Comparison of ENCODE assay signal across 9 cellular contexts in genomic region chr19:40348961-40349507, GRCh38. TPM values are rescaled to one million over a fixed set of nuclear protein-coding genes. Genes with fewer than 3 reads are reported as not detected.
DNase-seq lines count a peak whose midpoint lies in the region; ATAC-seq and TF ChIP-seq lines count a peak whose summit lies in the region.
"Had no signal": no experiment of that assay in that cellular context is flagged by ENCODE, and none has a peak within 500 bp of the region (broad histone marks: within the 10 kb centered on the region; RNA-seq: fewer than 3 reads in every experiment).

No MANE protein-coding gene starts in this region.

- H2BK5ac ChIP-seq in trophoblast cell (ENCODE audit: low read depth, low read length, poor library complexity): no peak overlapping the region

- peak overlapping the region; percentile 50 for H3K4ac ChIP-seq in trophoblast cell (ENCODE audit: low read depth, low read length)

- H2BK12ac ChIP-seq in trophoblast cell (ENCODE audit: low read length): no peak overlapping the region

- H3K4me1 ChIP-seq in trophoblast cell (ENCODE audit: control insufficient read depth in 1 of 2, insufficient read depth in 2 of 2, low read length in 2 of 2): peaks cover 7 to 8% of the 10 kb centered on the region in 2 experiments

- H4K8ac ChIP-seq in trophoblast cell (ENCODE audit: low read depth, low read length): peak overlapping the region; percentile 49

- H3K27ac ChIP-seq in VCaP (peak overlapping the region; percentile 66), trophoblast cell (ENCODE audit: low read depth, low read length) (peak overlapping the region; percentile 30)

- peak overlapping the region; percentile 64 for H3K4me2 ChIP-seq in trophoblast cell (ENCODE audit: low read length)

- peak overlapping the region; percentile 36 for H4K91ac ChIP-seq in trophoblast cell (ENCODE audit: low read depth, low read length)

- H3K9me3 ChIP-seq in MG63 (no peaks in the 10 kb centered on the region), trophoblast cell (ENCODE audit: insufficient read depth, low read depth, low read length) (peaks cover 2% of the 10 kb centered on the region)

- H3K79me1 ChIP-seq in trophoblast cell (ENCODE audit: low read length): peaks cover 9% of the 10 kb centered on the region

- peak overlapping the region; percentile 47 for H3K14ac ChIP-seq in trophoblast cell (ENCODE audit: low read length)

- peak overlapping the region; percentile 40 for H2AK5ac ChIP-seq in trophoblast cell (ENCODE audit: low read length)

- ATAC-seq in GM21825 (IDR thresholded peaks at IDR 0.05; ENCODE audit: unreplicated experiment) (no peak), GM19351 (IDR thresholded peaks at IDR 0.05; ENCODE audit: unreplicated experiment) (no peak)

- peak overlapping the region; percentile 26 for H2AFZ ChIP-seq in trophoblast cell (ENCODE audit: insufficient read depth, low read length, poor library complexity)

- H3K79me2 ChIP-seq in trophoblast cell (ENCODE audit: control insufficient read depth, insufficient read depth, low read length, poor library complexity): peaks cover 9% of the 10 kb centered on the region

- H3K27me3 ChIP-seq in MG63 (no peaks in the 10 kb centered on the region), trophoblast cell (ENCODE audit: insufficient read depth, low read length) (no peaks in the 10 kb centered on the region)

- peak overlapping the region; percentile 81 for H3K9ac ChIP-seq in trophoblast cell (ENCODE audit: low read length)

- H3K36me3 ChIP-seq in MG63 (peaks cover 9% of the 10 kb centered on the region), trophoblast cell (ENCODE audit: control insufficient read depth in 1 of 2, insufficient read depth in 2 of 2, low read length in 2 of 2) (peaks cover 0 to 6% of the 10 kb centered on the region in 2 experiments)

- no peak overlapping the region for H2BK120ac ChIP-seq in trophoblast cell (ENCODE audit: insufficient read depth, low read length, poor library complexity)

- peak overlapping the region; percentile 67 for H3K18ac ChIP-seq in trophoblast cell (ENCODE audit: low read length)

- peak overlapping the region; percentile 91 for H3K23ac ChIP-seq in trophoblast cell (ENCODE audit: low read length)

- DNase-seq in NCI-H2171 treated with DMSO at 0.1 percent for 48 hours (lab: John Stamatoyannopoulos, UW) (peak; percentile 53), NCI-H2171 (lab: John Stamatoyannopoulos, UW) (no peak), MG63 (no peak), fibroblast of pulmonary artery (ENCODE audit: low read depth) (peak; percentile 64), trophoblast cell (peak in 1 of 2 donors; percentile 44)

- WGBS in trophoblast cell (ENCODE audit: extremely low coverage, insufficient coverage, insufficient read length): 100% methylated on average over 4 of the region's 17 CpGs

- H3K4me3 ChIP-seq in MG63 (peak overlapping the region; percentile 71), fibroblast of pulmonary artery (replicated peaks; ENCODE audit: low read depth, low read length) (peak overlapping the region; percentile 98), trophoblast cell (ENCODE audit: low read depth, low read length) (peak overlapping the region; percentile 67)

- H4K12ac ChIP-seq in trophoblast cell (ENCODE audit: low read depth, low read length): peak overlapping the region; percentile 78

- TF ChIP-seq CTCF in VCaP (conservative IDR thresholded peaks at IDR 0.05) (no peak), fibroblast of pulmonary artery (IDR thresholded peaks at IDR 0.05; ENCODE audit: low read length, missing control alignments) (no peak)

RNA-seq across cellular contexts. Expression of gene PLD3, which starts 0.5 kb away (rescaled TPM):
- 141 and 144 TPM in 2 replicates for total RNA-seq in MG63 (2014; rRNA removed; shearing (Covaris generic); ENCODE audit: low replicate concordance)
- polyA plus RNA-seq in trophoblast cell (2013): 773 and 872 TPM in 2 replicates

RNA-seq across cellular contexts. Expression of gene C19orf47, which starts 0.8 kb away (rescaled TPM):
- 27.0 and 37.3 TPM in 2 replicates for total RNA-seq in MG63 (2014; rRNA removed; shearing (Covaris generic); ENCODE audit: low replicate concordance)
- 28.2 and 29.6 TPM in 2 replicates for polyA plus RNA-seq in trophoblast cell (2013)

RNA-seq across cellular contexts. Expression of gene HIPK4, which starts 40.9 kb away (rescaled TPM):
- 0.22 and 0.69 TPM in 2 replicates for total RNA-seq in MG63 (2014; rRNA removed; shearing (Covaris generic); ENCODE audit: low replicate concordance)
- 0.08 and 0.12 TPM in 2 replicates for polyA plus RNA-seq in trophoblast cell (2013)
- total RNA-seq: frontal cortex had no signal

Comparison
In these comparisons a context has a peak if more than half of its experiments do, and no peak if none do; other contexts are left out.
1. DNase-seq: peak in NCI-H2171 treated with DMSO at 0.1 percent for 48 hours (single experiment) and fibroblast of pulmonary artery (single experiment); none in NCI-H2171 (single experiment) and MG63 (single experiment).
2. Peak in every context shown above with its lines, with median percentiles within 50 percentile points of each other: H3K4me3 ChIP-seq.